ENCODE assay signal across 9 cellular contexts in the genomic region with DNA sequence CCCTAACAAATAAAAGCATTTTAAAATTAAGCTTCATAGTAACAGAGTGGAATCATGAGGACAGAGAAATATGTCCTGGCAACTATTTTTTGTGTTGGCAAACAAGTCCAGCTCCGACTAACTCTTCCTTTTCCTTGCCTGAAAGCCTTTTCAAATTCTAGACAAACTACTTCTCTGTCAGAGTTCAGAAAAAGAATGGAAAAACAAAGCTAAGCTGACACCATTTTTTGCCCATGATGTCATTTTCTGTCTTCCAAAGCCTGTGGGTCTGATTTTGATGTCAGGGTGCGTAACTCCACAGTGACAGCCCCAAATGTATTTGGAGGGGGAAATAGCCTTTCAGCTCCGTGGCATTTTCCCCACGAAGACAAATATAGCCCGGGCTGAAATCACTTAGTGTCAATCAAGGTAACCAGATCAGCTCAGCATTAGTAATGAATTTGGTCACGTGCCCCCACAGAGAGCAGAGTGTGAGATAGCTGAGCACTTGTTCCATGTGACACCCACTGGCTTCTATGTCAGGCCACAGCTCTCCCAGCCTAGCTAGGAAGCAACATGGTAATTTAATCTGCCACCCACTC.
DNase-seq lines count a peak whose midpoint lies in the region; ATAC-seq and TF ChIP-seq lines count a peak whose summit lies in the region.
"Had no signal": no experiment of that assay in that cellular context is flagged by ENCODE, and none has a peak within 500 bp of the region (broad histone marks: within the 10 kb centered on the region; RNA-seq: fewer than 3 reads in every experiment).

No MANE protein-coding gene starts in this region.

- no peaks in the 10 kb centered on the region for H3K4me1 Mint-ChIP-seq in CD8-positive, alpha-beta T cell (ENCODE audit: low read depth)
- peaks cover 2% of the 10 kb centered on the region for H3K4me1 Mint-ChIP-seq in WTC11

- intact Hi-C loops in Right ventricle myocardium inferior (cut with DNase I) = no loop called here
- intact Hi-C loops in sciatic nerve (cut with DNase I) = no loop called here
- intact Hi-C loops in CD8-positive, alpha-beta T cell (cut with DNase I, micrococcal nuclease) = no loop called here

- ATAC-seq in Right ventricle myocardium inferior (peak; percentile 88), sciatic nerve (peak; percentile 78), WTC11 (no peak)
- ATAC-seq in CD8-positive, alpha-beta T cell = no peak
- ATAC-seq: Panc1 had no signal

- DNase-seq in M059J (ENCODE audit: low read depth) (peak; percentile 36), RKO (ENCODE audit: low spot score) (peak; percentile 1), Right ventricle myocardium inferior (ENCODE audit: missing footprints) (no peak), sciatic nerve (ENCODE audit: low spot score) (no peak), NCI-H446 (lab: John Stamatoyannopoulos, UW) (no peak), WTC11 (ENCODE audit: low spot score) (no peak)
- no peak for DNase-seq in CD8-positive, alpha-beta T cell
- no peak for DNase-seq in activated CD4-positive, alpha-beta T cell treated with anti-CD3 and anti-CD28 coated beads, Interleukin-2, amount 50 U/mL, for 4 hours

- no peak overlapping the region for H3K4me3 ChIP-seq in CD8-positive, alpha-beta T cell (ENCODE audit: low read depth, low read length)

- H3K27me3 ChIP-seq in CD8-positive, alpha-beta T cell (ENCODE audit: insufficient read depth, low read length) = no peaks in the 10 kb centered on the region

- peaks cover 16% of the 10 kb centered on the region for H3K27me3 Mint-ChIP-seq in CD8-positive, alpha-beta T cell (ENCODE audit: low read depth)
- H3K27me3 Mint-ChIP-seq in WTC11 (ENCODE audit: low read depth) = no peaks in the 10 kb centered on the region

- H3K9me3 ChIP-seq in CD8-positive, alpha-beta T cell (ENCODE audit: low read length) = no peaks in the 10 kb centered on the region

- POLR2A ChIA-PET in CD8-positive, alpha-beta T cell (lab: Charles Lee) = no interaction called here
- POLR2A ChIA-PET in WTC11 (lab: Charles Lee) = no interaction called here

- TF ChIP-seq CTCF in CD8-positive, alpha-beta T cell (IDR thresholded peaks at IDR 0.05) = no peak
- no peak for TF ChIP-seq CTCF in WTC11 (IDR thresholded peaks at IDR 0.05)

- H3K27ac ChIP-seq in CD8-positive, alpha-beta T cell (ENCODE audit: low read depth, low read length) = no peak overlapping the region

- no peak overlapping the region for H3K27ac Mint-ChIP-seq in CD8-positive, alpha-beta T cell
- no peak overlapping the region for H3K27ac Mint-ChIP-seq in WTC11

- CTCF ChIA-PET in CD8-positive, alpha-beta T cell (lab: Charles Lee) = interaction anchor here (1.2 kb wide), 1 partner anchor 13 kb away, joined by 3 read pairs; no protein-coding TSS in a partner anchor
- CTCF ChIA-PET in WTC11 (lab: Charles Lee) = no interaction called here

- H3K36me3 Mint-ChIP-seq in CD8-positive, alpha-beta T cell = no peaks in the 10 kb centered on the region
- H3K36me3 Mint-ChIP-seq in WTC11 = no peaks in the 10 kb centered on the region

- no peaks in the 10 kb centered on the region for H3K4me1 ChIP-seq in CD8-positive, alpha-beta T cell (ENCODE audit: insufficient read depth, low read length)

- no peaks in the 10 kb centered on the region for H3K36me3 ChIP-seq in CD8-positive, alpha-beta T cell (ENCODE audit: insufficient read depth, low read length)

- no peaks in the 10 kb centered on the region for H3K9me3 Mint-ChIP-seq in CD8-positive, alpha-beta T cell
- H3K9me3 Mint-ChIP-seq in WTC11 = peaks cover 3% of the 10 kb centered on the region; the same call in 1 of the 2 replicates

- no peak overlapping the region for H3K4me3 Mint-ChIP-seq in CD8-positive, alpha-beta T cell
- no peak overlapping the region for H3K4me3 Mint-ChIP-seq in WTC11

TF ChIP-seq in WTC11, 78 proteins besides CTCF, POLR2A, EP300 and RAD21 (continues in another document):
- TF ChIP-seq, protein P1, sequence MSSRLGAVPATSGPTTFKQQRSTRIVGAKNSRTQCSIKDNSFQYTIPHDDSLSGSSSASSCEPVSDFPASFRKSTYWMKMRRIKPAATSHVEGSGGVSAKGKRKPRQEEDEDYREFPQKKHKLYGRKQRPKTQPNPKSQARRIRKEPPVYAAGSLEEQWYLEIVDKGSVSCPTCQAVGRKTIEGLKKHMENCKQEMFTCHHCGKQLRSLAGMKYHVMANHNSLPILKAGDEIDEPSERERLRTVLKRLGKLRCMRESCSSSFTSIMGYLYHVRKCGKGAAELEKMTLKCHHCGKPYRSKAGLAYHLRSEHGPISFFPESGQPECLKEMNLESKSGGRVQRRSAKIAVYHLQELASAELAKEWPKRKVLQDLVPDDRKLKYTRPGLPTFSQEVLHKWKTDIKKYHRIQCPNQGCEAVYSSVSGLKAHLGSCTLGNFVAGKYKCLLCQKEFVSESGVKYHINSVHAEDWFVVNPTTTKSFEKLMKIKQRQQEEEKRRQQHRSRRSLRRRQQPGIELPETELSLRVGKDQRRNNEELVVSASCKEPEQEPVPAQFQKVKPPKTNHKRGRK (CRISPR knock-in tag; IDR thresholded peaks at IDR 0.05; ENCODE audit: borderline replicate concordance) = no peak
- TF ChIP-seq, protein P2, sequence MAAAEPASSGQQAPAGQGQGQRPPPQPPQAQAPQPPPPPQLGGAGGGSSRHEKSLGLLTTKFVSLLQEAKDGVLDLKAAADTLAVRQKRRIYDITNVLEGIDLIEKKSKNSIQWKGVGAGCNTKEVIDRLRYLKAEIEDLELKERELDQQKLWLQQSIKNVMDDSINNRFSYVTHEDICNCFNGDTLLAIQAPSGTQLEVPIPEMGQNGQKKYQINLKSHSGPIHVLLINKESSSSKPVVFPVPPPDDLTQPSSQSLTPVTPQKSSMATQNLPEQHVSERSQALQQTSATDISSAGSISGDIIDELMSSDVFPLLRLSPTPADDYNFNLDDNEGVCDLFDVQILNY (CRISPR knock-in tag; IDR thresholded peaks at IDR 0.05) = no peak
- TF ChIP-seq SP1 (CRISPR knock-in tag; conservative IDR thresholded peaks at IDR 0.05) (no peak), GABPB1 (CRISPR knock-in tag; IDR thresholded peaks at IDR 0.05) (no peak), JAZF1 (CRISPR knock-in tag; IDR thresholded peaks at IDR 0.05) (no peak)
- TF ChIP-seq, protein P3, sequence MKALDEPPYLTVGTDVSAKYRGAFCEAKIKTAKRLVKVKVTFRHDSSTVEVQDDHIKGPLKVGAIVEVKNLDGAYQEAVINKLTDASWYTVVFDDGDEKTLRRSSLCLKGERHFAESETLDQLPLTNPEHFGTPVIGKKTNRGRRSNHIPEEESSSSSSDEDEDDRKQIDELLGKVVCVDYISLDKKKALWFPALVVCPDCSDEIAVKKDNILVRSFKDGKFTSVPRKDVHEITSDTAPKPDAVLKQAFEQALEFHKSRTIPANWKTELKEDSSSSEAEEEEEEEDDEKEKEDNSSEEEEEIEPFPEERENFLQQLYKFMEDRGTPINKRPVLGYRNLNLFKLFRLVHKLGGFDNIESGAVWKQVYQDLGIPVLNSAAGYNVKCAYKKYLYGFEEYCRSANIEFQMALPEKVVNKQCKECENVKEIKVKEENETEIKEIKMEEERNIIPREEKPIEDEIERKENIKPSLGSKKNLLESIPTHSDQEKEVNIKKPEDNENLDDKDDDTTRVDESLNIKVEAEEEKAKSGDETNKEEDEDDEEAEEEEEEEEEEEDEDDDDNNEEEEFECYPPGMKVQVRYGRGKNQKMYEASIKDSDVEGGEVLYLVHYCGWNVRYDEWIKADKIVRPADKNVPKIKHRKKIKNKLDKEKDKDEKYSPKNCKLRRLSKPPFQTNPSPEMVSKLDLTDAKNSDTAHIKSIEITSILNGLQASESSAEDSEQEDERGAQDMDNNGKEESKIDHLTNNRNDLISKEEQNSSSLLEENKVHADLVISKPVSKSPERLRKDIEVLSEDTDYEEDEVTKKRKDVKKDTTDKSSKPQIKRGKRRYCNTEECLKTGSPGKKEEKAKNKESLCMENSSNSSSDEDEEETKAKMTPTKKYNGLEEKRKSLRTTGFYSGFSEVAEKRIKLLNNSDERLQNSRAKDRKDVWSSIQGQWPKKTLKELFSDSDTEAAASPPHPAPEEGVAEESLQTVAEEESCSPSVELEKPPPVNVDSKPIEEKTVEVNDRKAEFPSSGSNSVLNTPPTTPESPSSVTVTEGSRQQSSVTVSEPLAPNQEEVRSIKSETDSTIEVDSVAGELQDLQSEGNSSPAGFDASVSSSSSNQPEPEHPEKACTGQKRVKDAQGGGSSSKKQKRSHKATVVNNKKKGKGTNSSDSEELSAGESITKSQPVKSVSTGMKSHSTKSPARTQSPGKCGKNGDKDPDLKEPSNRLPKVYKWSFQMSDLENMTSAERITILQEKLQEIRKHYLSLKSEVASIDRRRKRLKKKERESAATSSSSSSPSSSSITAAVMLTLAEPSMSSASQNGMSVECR (CRISPR knock-in tag; IDR thresholded peaks at IDR 0.05; ENCODE audit: borderline replicate concordance) = no peak
- TF ChIP-seq, protein P4, sequence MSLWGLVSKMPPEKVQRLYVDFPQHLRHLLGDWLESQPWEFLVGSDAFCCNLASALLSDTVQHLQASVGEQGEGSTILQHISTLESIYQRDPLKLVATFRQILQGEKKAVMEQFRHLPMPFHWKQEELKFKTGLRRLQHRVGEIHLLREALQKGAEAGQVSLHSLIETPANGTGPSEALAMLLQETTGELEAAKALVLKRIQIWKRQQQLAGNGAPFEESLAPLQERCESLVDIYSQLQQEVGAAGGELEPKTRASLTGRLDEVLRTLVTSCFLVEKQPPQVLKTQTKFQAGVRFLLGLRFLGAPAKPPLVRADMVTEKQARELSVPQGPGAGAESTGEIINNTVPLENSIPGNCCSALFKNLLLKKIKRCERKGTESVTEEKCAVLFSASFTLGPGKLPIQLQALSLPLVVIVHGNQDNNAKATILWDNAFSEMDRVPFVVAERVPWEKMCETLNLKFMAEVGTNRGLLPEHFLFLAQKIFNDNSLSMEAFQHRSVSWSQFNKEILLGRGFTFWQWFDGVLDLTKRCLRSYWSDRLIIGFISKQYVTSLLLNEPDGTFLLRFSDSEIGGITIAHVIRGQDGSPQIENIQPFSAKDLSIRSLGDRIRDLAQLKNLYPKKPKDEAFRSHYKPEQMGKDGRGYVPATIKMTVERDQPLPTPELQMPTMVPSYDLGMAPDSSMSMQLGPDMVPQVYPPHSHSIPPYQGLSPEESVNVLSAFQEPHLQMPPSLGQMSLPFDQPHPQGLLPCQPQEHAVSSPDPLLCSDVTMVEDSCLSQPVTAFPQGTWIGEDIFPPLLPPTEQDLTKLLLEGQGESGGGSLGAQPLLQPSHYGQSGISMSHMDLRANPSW (CRISPR knock-in tag; conservative IDR thresholded peaks at IDR 0.05; ENCODE audit: low read depth) = no peak
- TF ChIP-seq, protein P5, sequence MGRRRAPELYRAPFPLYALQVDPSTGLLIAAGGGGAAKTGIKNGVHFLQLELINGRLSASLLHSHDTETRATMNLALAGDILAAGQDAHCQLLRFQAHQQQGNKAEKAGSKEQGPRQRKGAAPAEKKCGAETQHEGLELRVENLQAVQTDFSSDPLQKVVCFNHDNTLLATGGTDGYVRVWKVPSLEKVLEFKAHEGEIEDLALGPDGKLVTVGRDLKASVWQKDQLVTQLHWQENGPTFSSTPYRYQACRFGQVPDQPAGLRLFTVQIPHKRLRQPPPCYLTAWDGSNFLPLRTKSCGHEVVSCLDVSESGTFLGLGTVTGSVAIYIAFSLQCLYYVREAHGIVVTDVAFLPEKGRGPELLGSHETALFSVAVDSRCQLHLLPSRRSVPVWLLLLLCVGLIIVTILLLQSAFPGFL (CRISPR knock-in tag; IDR thresholded peaks at IDR 0.05; ENCODE audit: borderline replicate concordance) = no peak

Comparison
In these comparisons a context has a peak if more than half of its experiments do, and no peak if none do; other contexts are left out.
1. DNase-seq: peak in M059J (single experiment) and RKO (single experiment); none in Right ventricle myocardium inferior (single experiment), sciatic nerve (single experiment), NCI-H446 (0 of 2), CD8-positive, alpha-beta T cell (0 of 7), activated CD4-positive, alpha-beta T cell treated with anti-CD3 and anti-CD28 coated beads, Interleukin-2, amount 50 U/mL, for 4 hours (0 of 2) and WTC11 (single experiment).
2. ATAC-seq: peak in Right ventricle myocardium inferior (single experiment) and sciatic nerve (single experiment); none in CD8-positive, alpha-beta T cell (single experiment) and WTC11 (single experiment).